In the genomic region with DNA sequence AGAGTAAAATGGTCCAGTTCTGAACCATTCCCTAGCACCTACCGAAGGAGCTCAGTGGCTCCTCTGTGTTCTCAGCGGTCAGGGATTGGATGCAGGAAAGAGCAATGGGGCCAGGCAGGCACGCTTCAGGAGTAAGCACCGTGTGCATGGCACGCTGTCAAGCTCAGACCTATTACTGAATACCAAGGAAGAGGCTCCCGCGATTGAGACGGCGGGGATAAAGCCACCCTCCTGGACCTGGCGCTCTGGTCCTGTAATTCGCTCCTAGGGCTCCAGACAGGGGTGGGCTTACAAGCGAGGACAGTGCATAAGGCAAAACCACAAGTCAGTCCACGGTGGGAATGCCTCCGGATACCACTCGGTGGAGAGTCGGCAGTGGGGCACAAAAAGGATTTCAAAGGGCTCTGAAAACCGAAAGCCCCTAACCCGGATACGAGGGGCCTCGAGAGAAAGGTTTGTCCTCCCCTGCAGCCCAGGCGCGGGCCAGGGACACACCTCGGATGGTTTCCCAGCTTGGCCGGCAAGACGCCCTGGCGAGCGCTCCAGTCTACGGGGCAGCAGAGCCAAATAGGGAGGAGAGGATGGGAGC, we compare ENCODE assay signal across 8 cellular contexts. TPM values are rescaled to one million over a fixed set of nuclear protein-coding genes. Genes with fewer than 3 reads are reported as not detected.
DNase-seq lines count a peak whose midpoint lies in the region; ATAC-seq lines count a peak whose summit lies in the region.

No MANE protein-coding gene starts in this region.

- DNase-seq in COLO668 (lab: John Stamatoyannopoulos, UW; ENCODE audit: unreplicated experiment) (peak; percentile 66), HCEC 1CT (peak; percentile 40), RPMI7951 (ENCODE audit: low read depth) (peak; percentile 50), caudate nucleus (lab: John Stamatoyannopoulos, UW) (peak in 22 of 61 donors; percentile 4 to 68 (median 42)), iris pigment epithelial cell (ENCODE audit: low read depth) (peak; percentile 20), NCI-H226 (no peak)

- no peak for ATAC-seq in GM19324 (IDR thresholded peaks at IDR 0.05; ENCODE audit: low FRiP score, unreplicated experiment)

- H3K4me3 ChIP-seq in skin epidermis: peak overlapping the region; percentile 66 to 97 (median 73)

- peak overlapping the region; percentile 79 for H3K27ac ChIP-seq in caudate nucleus (ENCODE audit: low read depth, low read length)
- H3K27ac ChIP-seq in skin epidermis: peak overlapping the region in 18 of 21 experiments; percentile 75 to 96 (median 84)

RNA-seq across cellular contexts. Expression of gene OXCT1, which starts 1.0 kb away (rescaled TPM):
- total RNA-seq in RPMI7951 (2014; rRNA removed; shearing (Covaris generic)): 28.8 and 31.8 TPM in 2 replicates

RNA-seq across cellular contexts. Expression of gene RIMOC1, which starts 34.9 kb away (rescaled TPM):
- total RNA-seq in RPMI7951 (2014; rRNA removed; shearing (Covaris generic)): 15.1 and 20.1 TPM in 2 replicates

RNA-seq across cellular contexts. Expression of gene FBXO4, which starts 55.8 kb away (rescaled TPM):
- total RNA-seq in RPMI7951 (2014; rRNA removed; shearing (Covaris generic)): 16.8 TPM in 2 replicates
